ENCODE assay signal across 8 cellular contexts in genomic region chr1:54886724-54887664, GRCh38. TPM values are rescaled to one million over a fixed set of nuclear protein-coding genes. Genes with fewer than 3 reads are reported as not detected.
DNase-seq lines count a peak whose midpoint lies in the region; ATAC-seq, FAIRE-seq and TF ChIP-seq lines count a peak whose summit lies in the region.

DHCR24 (minus strand) TSS chr1:54887195; CDS start chr1:54887119, 76 bp downstream.

- H3K27me3 ChIP-seq in right atrium auricular region (no peaks in the 10 kb centered on the region), uterus (no peaks in the 10 kb centered on the region)

- peaks cover 17% of the 10 kb centered on the region for H3K36me3 Mint-ChIP-seq in T-helper 1 cell treated with Interleukin-12 subunit alpha and Interleukin-12 subunit beta and Interleukin-4 antibody, amounts not matched to agents 30 μg/mL and 1 μg/mL, for 36 hours (ENCODE audit: low read depth)

- intact Hi-C loops in uterus (cut with DNase I; ENCODE audit: low total_unique reads) = no loop called here

- peaks cover 18% of the 10 kb centered on the region for H3K27me3 Mint-ChIP-seq in T-helper 1 cell treated with Interleukin-12 subunit alpha and Interleukin-12 subunit beta and Interleukin-4 antibody, amounts not matched to agents 30 μg/mL and 1 μg/mL, for 36 hours (ENCODE audit: low read depth)

- ATAC-seq in HG02610 (IDR thresholded peaks at IDR 0.05; ENCODE audit: unreplicated experiment) = peak; percentile 93

- H3K4me3 ChIP-seq in right atrium auricular region (peak within 1 kb of the TSS; percentile 61 to 79), uterus (peak within 1 kb of the TSS; percentile 57 to 71)

- H3K36me3 ChIP-seq in right atrium auricular region (no peaks in the 10 kb centered on the region), uterus (no peaks in the 10 kb centered on the region)

- no peaks in the 10 kb centered on the region for H3K9me3 ChIP-seq in right atrium auricular region
- no peaks in the 10 kb centered on the region for H3K9me3 ChIP-seq in uterus

- H3K27ac Mint-ChIP-seq in T-helper 1 cell treated with Interleukin-12 subunit alpha and Interleukin-12 subunit beta and Interleukin-4 antibody, amounts not matched to agents 30 μg/mL and 1 μg/mL, for 36 hours = peak within 1 kb of the TSS; percentile 87

- peak within 1 kb of the TSS; percentile 93 for H3K4me3 Mint-ChIP-seq in T-helper 1 cell treated with Interleukin-12 subunit alpha and Interleukin-12 subunit beta and Interleukin-4 antibody, amounts not matched to agents 30 μg/mL and 1 μg/mL, for 36 hours

- DNase-seq in GM12891 (ENCODE audit: insufficient read length, low spot score) = peak; percentile 97
- peak; percentile 72 for DNase-seq in NCI-H1092 (lab: John Stamatoyannopoulos, UW)
- DNase-seq in right atrium auricular region (ENCODE audit: low spot score) = peak; percentile 84
- peak; percentile 51 for DNase-seq in pulmonary artery endothelial cell (ENCODE audit: low read depth, low spot score)
- peak; percentile 50 to 65 for DNase-seq in uterus

- peak within 1 kb of the TSS; percentile 88 for H3K27ac ChIP-seq in angular gyrus (ENCODE audit: low read depth, low read length)
- peak within 1 kb of the TSS in 1 of 2 donors; percentile 74 for H3K27ac ChIP-seq in right atrium auricular region
- peak within 1 kb of the TSS in 1 of 2 donors; percentile 16 for H3K27ac ChIP-seq in uterus

- TF ChIP-seq CTCF in right atrium auricular region (IDR thresholded peaks at IDR 0.05) (no peak), uterus (IDR thresholded peaks at IDR 0.05) (no peak)

- no peaks in the 10 kb centered on the region for H3K9me3 Mint-ChIP-seq in T-helper 1 cell treated with Interleukin-12 subunit alpha and Interleukin-12 subunit beta and Interleukin-4 antibody, amounts not matched to agents 30 μg/mL and 1 μg/mL, for 36 hours

- TF ChIP-seq POLR2A in GM12891 (IDR thresholded peaks at IDR 0.05; ENCODE audit: low read depth, low read length) (peak; percentile 76), uterus (IDR thresholded peaks at IDR 0.05) (peak in 1 of 2 donors; percentile 38)

- peaks cover 51% of the 10 kb centered on the region for H3K4me1 Mint-ChIP-seq in T-helper 1 cell treated with Interleukin-12 subunit alpha and Interleukin-12 subunit beta and Interleukin-4 antibody, amounts not matched to agents 30 μg/mL and 1 μg/mL, for 36 hours (ENCODE audit: low read depth)

- peaks cover 0 to 15% of the 10 kb centered on the region in 2 donors for H3K4me1 ChIP-seq in right atrium auricular region
- H3K4me1 ChIP-seq in uterus = no peaks in the 10 kb centered on the region

- FAIRE-seq in GM12891 (lab: Jason Lieb, UNC) = peak; percentile 90

TF ChIP-seq in GM12891, 5 proteins besides CTCF, POLR2A, EP300 and RAD21:
- no peak for TF ChIP-seq PAX5 (IDR thresholded peaks at IDR 0.05; ENCODE audit: insufficient read depth, low read length, severe bottlenecking)
- peak; percentile 76; the same call in 1 of the 2 replicates for TF ChIP-seq POLR2AphosphoS5 (IDR thresholded peaks at IDR 0.05; ENCODE audit: low read depth, low read length)
- TF ChIP-seq TAF1 (IDR thresholded peaks at IDR 0.05; ENCODE audit: low read depth, low read length) = peak; percentile 60; the same call in 1 of the 2 replicates

RNA-seq across cellular contexts. Expression of gene DHCR24, which starts in this region (rescaled TPM):
- 59.4 TPM for polyA plus RNA-seq in GM12891 (2012; ENCODE audit: low read depth, missing spikeins)
- total RNA-seq in right atrium auricular region (10 to 100 TPM; 13.4 to 20.4 TPM), pulmonary artery endothelial cell (126 and 212 TPM in 2 replicates), uterus (10 to 100 TPM in 3 of 4 donors, 1 to 10 TPM in 1; 5.3 to 36.1 (median 13.7) TPM)
